ENCODE assay signal across 18 cellular contexts in genomic region chr3:42745291-42745745, GRCh38. TPM values are rescaled to one million over a fixed set of nuclear protein-coding genes. Genes with fewer than 3 reads are reported as not detected.
DNase-seq lines count a peak whose midpoint lies in the region; ATAC-seq and TF ChIP-seq lines count a peak whose summit lies in the region.
"Had no signal": no experiment of that assay in that cellular context is flagged by ENCODE, and none has a peak within 500 bp of the region (broad histone marks: within the 10 kb centered on the region; RNA-seq: fewer than 3 reads in every experiment).

No MANE protein-coding gene starts in this region.

- no peaks in the 10 kb centered on the region for H3K79me2 ChIP-seq in HCT116 (ENCODE audit: insufficient read depth, low read length)
- H3K79me2 ChIP-seq in Karpas-422 (ENCODE audit: low read length) = no peaks in the 10 kb centered on the region

- POLR2A ChIA-PET in HCT116 (lab: Charles Lee) = no interaction called here

- H3K9me3 ChIP-seq in HCT116 (ENCODE audit: control insufficient read depth in 1 of 2, insufficient read depth in 1 of 2, low read depth in 1 of 2, low read length in 2 of 2) (no peaks in the 10 kb centered on the region), SK-N-MC (ENCODE audit: low read depth, low read length) (no peaks in the 10 kb centered on the region), gastroesophageal sphincter (no peaks in the 10 kb centered on the region), suprapubic skin (no peaks in the 10 kb centered on the region), Karpas-422 (ENCODE audit: low read length) (no peaks in the 10 kb centered on the region)

- RAD21 ChIA-PET in HCT116 (lab: Charles Lee; ENCODE audit: low non-redundant PET in 1 of 2, low total read pairs in 2 of 2, uncharacterized antibody in 2 of 2, unreplicated experiment in 2 of 2) = no interaction called here

- H4K20me1 ChIP-seq in HCT116 (ENCODE audit: insufficient read depth) = no peaks in the 10 kb centered on the region
- H4K20me1 ChIP-seq in Karpas-422 (ENCODE audit: insufficient read depth, low read depth, low read length) = no peaks in the 10 kb centered on the region

- 50% methylated on average over 3 of the region's 3 CpGs; no CpG with 5 or more reads in 1 of the 2 donors for WGBS in gastroesophageal sphincter (ENCODE audit: low coverage in 1 of 2), 2 donors
- WGBS in suprapubic skin = 38% methylated on average over 3 of the region's 3 CpGs

- no peak for TF ChIP-seq POLR2A in HCT116 (IDR thresholded peaks at IDR 0.05; ENCODE audit: borderline replicate concordance, extremely low read depth, insufficient read depth, insufficient read length)
- TF ChIP-seq POLR2A in gastroesophageal sphincter (IDR thresholded peaks at IDR 0.05) = no peak
- TF ChIP-seq POLR2A in suprapubic skin (IDR thresholded peaks at IDR 0.05) = no peak

- BruUV-seq in HCT116 (replicated peaks; lab: Mats Ljungman, UMichigan) = no TSS peak

- TF ChIP-seq EP300 in gastroesophageal sphincter (IDR thresholded peaks at IDR 0.05) (no peak), suprapubic skin (IDR thresholded peaks at IDR 0.05) (no peak)

- TF ChIP-seq CTCF in HCT116 (IDR thresholded peaks at IDR 0.05 in 2 of 3, conservative IDR thresholded peaks at IDR 0.05 in 1 of 3; ENCODE audit: borderline replicate concordance in 1 of 3, insufficient read depth in 1 of 3, low read depth in 2 of 3, low read length in 2 of 3) (no peak), gastroesophageal sphincter (IDR thresholded peaks at IDR 0.05) (no peak), suprapubic skin (IDR thresholded peaks at IDR 0.05) (no peak)

- no peak overlapping the region for H3K4me3 ChIP-seq in HCT116 (replicated peaks in 1 of 2; ENCODE audit: low read depth in 1 of 2, low read length in 2 of 2)
- no peak overlapping the region for H3K4me3 ChIP-seq in SK-N-MC
- no peak overlapping the region for H3K4me3 ChIP-seq in gastroesophageal sphincter
- H3K4me3 ChIP-seq in suprapubic skin = no peak overlapping the region
- H3K4me3 ChIP-seq in Karpas-422 (ENCODE audit: low read length) = no peak overlapping the region

- DNase-seq in HCT116 (ENCODE audit: low read depth, low spot score) (no peak), SK-N-MC (ENCODE audit: low read depth, low spot score) (no peak), suprapubic skin (ENCODE audit: low spot score in 2 of 2) (peak in 1 of 2 donors; percentile 9), Karpas-422 (no peak), 8988T (no peak)
- DNase-seq: activated CD4-positive, alpha-beta T cell treated with anti-CD3 and anti-CD28 coated beads, Interleukin-2, amount 50 U/mL, for 4 hours; cortex of kidney; DND-41; NCI-H1694; NCI-H526 treated with DMSO at 0.1 percent for 48 hours; stimulated activated CD4-positive, alpha-beta T cell treated with anti-CD3 and anti-CD28 coated beads, Interleukin-12 subunit alpha, Interleukin-12 subunit beta, amount 100 ng/mL, for 4 hours had no signal

- H2AFZ ChIP-seq in HCT116 (ENCODE audit: low read depth, low read length, poor library complexity, severe bottlenecking) = no peak overlapping the region
- H2AFZ ChIP-seq in Karpas-422 (ENCODE audit: low read length) = no peak overlapping the region

- CTCF ChIA-PET in HCT116 (lab: Charles Lee) = interaction anchor here (0.7 to 2.4 kb wide), 7 partner anchors 9 to 97 kb away, joined by 3 to 9 read pairs (median 4); no protein-coding TSS in a partner anchor

- H3K9ac ChIP-seq in HCT116 (ENCODE audit: low read length) (no peak overlapping the region), SK-N-MC (ENCODE audit: insufficient read length) (no peak overlapping the region), Karpas-422 (ENCODE audit: low read length) (no peak overlapping the region)

- H3K9me2 ChIP-seq in HCT116 (ENCODE audit: insufficient read depth) (no peaks in the 10 kb centered on the region), Karpas-422 (replicated peaks; ENCODE audit: insufficient read depth, low read length) (no peaks in the 10 kb centered on the region)

- H3K4me1 ChIP-seq in HCT116 (ENCODE audit: control insufficient read depth in 1 of 2, insufficient read depth in 2 of 2, low read length in 2 of 2) = peaks cover 0 to 22% of the 10 kb centered on the region in 2 experiments; a peak in 2 of 4 replicates
- peaks cover 16 to 66% (median 17%) of the 10 kb centered on the region in 3 donors for H3K4me1 ChIP-seq in gastroesophageal sphincter
- H3K4me1 ChIP-seq in suprapubic skin = peaks cover 26% of the 10 kb centered on the region
- peaks cover 2% of the 10 kb centered on the region; the same call in 1 of the 2 replicates for H3K4me1 ChIP-seq in Karpas-422 (ENCODE audit: low read length)

- H3K36me3 ChIP-seq in HCT116 (ENCODE audit: control insufficient read depth in 1 of 2, insufficient read depth in 2 of 2, low read length in 2 of 2) = no peaks in the 10 kb centered on the region
- no peaks in the 10 kb centered on the region for H3K36me3 ChIP-seq in SK-N-MC (ENCODE audit: insufficient read depth, low read length)
- H3K36me3 ChIP-seq in gastroesophageal sphincter = no peaks in the 10 kb centered on the region
- H3K36me3 ChIP-seq in suprapubic skin = no peaks in the 10 kb centered on the region
- no peaks in the 10 kb centered on the region for H3K36me3 ChIP-seq in Karpas-422 (ENCODE audit: insufficient read depth, low read length)

- H3K27ac ChIP-seq in HCT116 (ENCODE audit: low read depth, low read length) (no peak overlapping the region), SK-N-MC (peak overlapping the region; percentile 60; the same call in 1 of the 2 replicates), gastroesophageal sphincter (peak overlapping the region; percentile 71 to 83 (median 82)), suprapubic skin (peak overlapping the region; percentile 66), Karpas-422 (ENCODE audit: low read length) (no peak overlapping the region)

- no peak for ATAC-seq in HCT116
- ATAC-seq in gastroesophageal sphincter = no peak
- no peak for ATAC-seq in GM21515 (IDR thresholded peaks at IDR 0.05; ENCODE audit: unreplicated experiment)

- H3K27me3 ChIP-seq in HCT116 (ENCODE audit: insufficient read depth, low read length) (no peaks in the 10 kb centered on the region), gastroesophageal sphincter (no peaks in the 10 kb centered on the region), suprapubic skin (no peaks in the 10 kb centered on the region), Karpas-422 (ENCODE audit: low read length) (no peaks in the 10 kb centered on the region)

- intact Hi-C loops in HCT116 (cut with micrococcal nuclease) = loop anchor here (2.0 kb wide), 1 partner anchor 173 kb away; no protein-coding TSS in a partner anchor

- peak overlapping the region; percentile 59; the same call in 1 of the 2 replicates for H3K4me2 ChIP-seq in HCT116 (ENCODE audit: low read length)
- H3K4me2 ChIP-seq in Karpas-422 (ENCODE audit: low read depth, low read length, poor library complexity, severe bottlenecking) = no peak overlapping the region

- TF ChIP-seq RAD21 in HCT116 (IDR thresholded peaks at IDR 0.05; ENCODE audit: low read depth) = no peak

TF ChIP-seq in HCT116, 20 proteins besides CTCF, POLR2A, EP300 and RAD21 (continues in another document):
- TF ChIP-seq TCF7L2 (IDR thresholded peaks at IDR 0.05; ENCODE audit: borderline replicate concordance, extremely low read depth, insufficient read depth, insufficient read length) (no peak), REST (IDR thresholded peaks at IDR 0.05; ENCODE audit: low read depth) (no peak), ZNF274 (IDR thresholded peaks at IDR 0.05; ENCODE audit: low read depth, low read length) (no peak), EGR1 (IDR thresholded peaks at IDR 0.05; ENCODE audit: low read depth) (no peak)

RNA-seq across cellular contexts. Expression of gene CCDC13, which starts 27.7 kb away (rescaled TPM):
- total RNA-seq in HCT116 (2021; ENCODE audit: unreplicated experiment) (2.3 TPM), gastroesophageal sphincter (1 to 10 TPM; 2.8 to 7.4 (median 5.6) TPM), suprapubic skin (under 1 TPM in 1 of 4 donors, not detected in 3; 0.89 TPM)
- 0.35 and 1.2 TPM in 2 replicates for polyA plus RNA-seq in HCT116 (2012)
- total RNA-seq in Karpas-422 (2014; rRNA removed; shearing (Covaris generic); ENCODE audit: low replicate concordance) = 1.9 and 4.2 TPM in 2 replicates
- total RNA-seq: HT-29 had no signal

RNA-seq across cellular contexts. Expression of gene HHATL, which starts 42.7 kb away (rescaled TPM):
- total RNA-seq in HCT116 (2021; ENCODE audit: unreplicated experiment) (0.52 TPM), gastroesophageal sphincter (1 to 10 TPM in 1 of 4 donors, under 1 TPM in 1, not detected in 2; 0.23 to 1.2 TPM), suprapubic skin (1 to 10 TPM in 1 of 4 donors, not detected in 3; 2.3 TPM)
- 0.29 TPM in 1 of 2 replicates, not detected in the other for polyA plus RNA-seq in HCT116 (2012)
- total RNA-seq in Karpas-422 (2014; rRNA removed; shearing (Covaris generic); ENCODE audit: low replicate concordance) = not detected in 2 replicates
- total RNA-seq: epithelial cell of proximal tubule, HT-29, MCF 10A, mononuclear cell had no signal
- polyA plus RNA-seq: keratinocyte had no signal

RNA-seq across cellular contexts. Expression of gene HIGD1A, which starts 59.0 kb away (rescaled TPM):
- total RNA-seq in HCT116 (2021; ENCODE audit: unreplicated experiment) = 71.2 TPM
- 31.4 and 58.3 TPM in 2 replicates for polyA plus RNA-seq in HCT116 (2012)
- total RNA-seq in gastroesophageal sphincter = 100 to 1,000 TPM; 173 to 657 (median 393) TPM
- total RNA-seq in suprapubic skin = 10 to 100 TPM; 46.8 to 91.9 (median 81.4) TPM
- 103 and 207 TPM in 2 replicates for total RNA-seq in Karpas-422 (2014; rRNA removed; shearing (Covaris generic); ENCODE audit: low replicate concordance)

RNA-seq across cellular contexts. Expression of gene KLHL40, which starts 60.0 kb away (rescaled TPM):
- total RNA-seq in HCT116 (2021; ENCODE audit: unreplicated experiment) (not detected), gastroesophageal sphincter (not detected), suprapubic skin (not detected)
- not detected in 2 replicates for polyA plus RNA-seq in HCT116 (2012)
- total RNA-seq in Karpas-422 (2014; rRNA removed; shearing (Covaris generic); ENCODE audit: low replicate concordance) = not detected in 2 replicates
- total RNA-seq: epithelial cell of proximal tubule, HT-29, MCF 10A, mononuclear cell had no signal
- polyA plus RNA-seq: keratinocyte had no signal

Comparison
In these comparisons a context has a peak if more than half of its experiments do, and no peak if none do; other contexts are left out.
1. H3K27ac ChIP-seq: peak in SK-N-MC (single experiment), gastroesophageal sphincter (4 of 4) and suprapubic skin (single experiment); none in HCT116 (single experiment) and Karpas-422 (single experiment).